Comparison of ENCODE assay signal across 8 cellular contexts in the genomic region with DNA sequence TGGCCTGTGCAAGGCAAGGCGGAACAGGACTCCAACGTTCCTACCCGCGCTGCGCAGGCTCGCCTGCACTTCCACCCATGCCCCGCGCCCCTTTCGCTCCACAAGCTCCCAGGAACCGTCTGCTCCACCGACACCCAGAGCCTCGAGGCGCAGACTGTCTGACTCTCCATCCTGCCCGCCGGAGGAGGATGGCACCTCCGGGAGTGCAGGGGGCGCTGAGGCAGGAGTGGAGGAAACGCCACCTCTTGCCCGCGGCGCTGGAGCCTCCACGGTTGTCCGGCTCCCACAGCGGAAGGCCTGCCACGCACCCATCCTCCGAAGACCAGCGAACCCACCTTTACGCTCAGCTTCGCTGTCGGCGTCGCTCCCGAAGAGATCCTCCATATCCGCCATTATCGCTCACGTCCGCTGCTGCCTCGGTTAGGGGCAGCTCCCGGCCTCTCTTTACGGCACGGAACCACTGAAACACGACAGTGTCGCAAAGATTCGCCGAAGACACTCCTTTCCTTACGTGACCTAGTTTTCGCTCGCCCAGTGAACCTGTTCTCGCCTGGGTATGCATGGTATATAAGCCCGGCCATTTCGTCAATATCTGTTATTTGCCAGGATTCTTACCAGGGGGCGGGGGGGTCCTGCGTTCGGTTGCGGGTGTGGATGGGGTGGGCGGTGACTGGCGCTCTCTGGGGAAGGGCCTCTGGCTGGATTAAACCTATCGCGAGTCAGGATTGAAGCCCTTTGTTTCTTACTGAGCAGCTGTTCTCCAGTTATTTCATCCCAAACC. TPM values are rescaled to one million over a fixed set of nuclear protein-coding genes. Genes with fewer than 3 reads are reported as not detected.
DNase-seq lines count a peak whose midpoint lies in the region; TF ChIP-seq lines count a peak whose summit lies in the region.

TSS of gene LEO1 (minus strand) at position 426 of the 781 bp plus-strand sequence. CDS start at position 393, 33 bp downstream.

- H3K4me1 Mint-ChIP-seq in activated naive CD4-positive, alpha-beta T cell treated with anti-CD3 and anti-CD28 coated beads for 36 hours (ENCODE audit: low read depth), result peaks cover 24% of the 10 kb centered on the region

- H3K4me3 ChIP-seq in GM06990 (replicated peaks; ENCODE audit: low read depth, low read length), result peak within 1 kb of the TSS; percentile 71
- peak within 1 kb of the TSS; percentile 99 for H3K4me3 ChIP-seq in HFF-Myc (replicated peaks; ENCODE audit: low read depth, low read length)

- TF ChIP-seq CTCF in GM06990 (IDR thresholded peaks at IDR 0.05; ENCODE audit: insufficient read depth, low read length, poor library complexity, severe bottlenecking), result peak; percentile 43
- peak; percentile 28 for TF ChIP-seq CTCF in HFF-Myc (IDR thresholded peaks at IDR 0.05; ENCODE audit: low read depth, low read length, missing control alignments)

- peak within 1 kb of the TSS; percentile 90 for H3K4me3 Mint-ChIP-seq in activated naive CD4-positive, alpha-beta T cell treated with anti-CD3 and anti-CD28 coated beads for 36 hours

- H3K36me3 Mint-ChIP-seq in activated naive CD4-positive, alpha-beta T cell treated with anti-CD3 and anti-CD28 coated beads for 36 hours (ENCODE audit: low read depth), result peaks cover 18% of the 10 kb centered on the region

- DNase-seq in GM06990 (ENCODE audit: extremely low read depth, insufficient read length) (peak; percentile 88), HFF-Myc (ENCODE audit: extremely low read depth, low read depth) (peak; percentile 94), MV-4-11 (lab: John Stamatoyannopoulos, UW) (peak; percentile 94), SK-MEL-5 (ENCODE audit: low read depth, low spot score) (peak; percentile 95), globus pallidus (ENCODE audit: low spot score) (peak; percentile 93), occipital lobe (lab: John Stamatoyannopoulos, UW) (peak; percentile 84)
- peak; percentile 95 for DNase-seq in activated naive CD4-positive, alpha-beta T cell treated with anti-CD3 and anti-CD28 coated beads for 36 hours

- peak within 1 kb of the TSS; percentile 80 for H3K27ac ChIP-seq in temporal lobe (ENCODE audit: low read depth, low read length)

- no peaks in the 10 kb centered on the region for H3K27me3 ChIP-seq in GM06990 (replicated peaks; ENCODE audit: control insufficient read depth, insufficient read depth, low read length)

- peaks cover 8% of the 10 kb centered on the region for H3K9me3 Mint-ChIP-seq in activated naive CD4-positive, alpha-beta T cell treated with anti-CD3 and anti-CD28 coated beads for 36 hours

- in situ Hi-C loops in SK-MEL-5 (cut with HindIII; ENCODE audit: low pct_unique_long_range_greater_than_20kb, low sequenced_read_pairs), result no loop called here

- peaks cover 2% of the 10 kb centered on the region for H3K27me3 Mint-ChIP-seq in activated naive CD4-positive, alpha-beta T cell treated with anti-CD3 and anti-CD28 coated beads for 36 hours (ENCODE audit: low read depth)

- intact Hi-C loops in activated naive CD4-positive, alpha-beta T cell treated with anti-CD3 and anti-CD28 coated beads for 36 hours (cut with micrococcal nuclease), result loop anchor here (1.0 to 2.0 kb wide), 4 partner anchors 35 to 207 kb away; partner anchors contain the start of genes MAPK6 and TMOD3

- H3K27ac Mint-ChIP-seq in activated naive CD4-positive, alpha-beta T cell treated with anti-CD3 and anti-CD28 coated beads for 36 hours, result peak within 1 kb of the TSS; percentile 96

- CTCF ChIA-PET in activated naive CD4-positive, alpha-beta T cell treated with anti-CD3 and anti-CD28 coated beads for 36 hours (lab: Charles Lee), result interaction anchor here (0.5 to 2.3 kb wide), 9 partner anchors 9 to 256 kb away, joined by 3 to 11 read pairs (median 3); no protein-coding TSS in a partner anchor

- H3K36me3 ChIP-seq in GM06990 (ENCODE audit: control insufficient read depth, insufficient read depth, low read length), result no peaks in the 10 kb centered on the region

RNA-seq across cellular contexts. Expression of gene LEO1, which starts in this region (rescaled TPM):
- total RNA-seq in SK-MEL-5 (2014; rRNA removed; shearing (Covaris generic)), result 29.0 and 29.6 TPM in 2 replicates
- 23.3 and 24.8 TPM in 2 replicates for polyA plus RNA-seq in SK-MEL-5 (2015; cell fraction: cytosol; rRNA removed)
- 11.3 and 17.7 TPM in 2 replicates for polyA plus RNA-seq in SK-MEL-5 (2015; cell fraction: nucleus; rRNA removed)
- total RNA-seq in activated naive CD4-positive, alpha-beta T cell treated with anti-CD3 and anti-CD28 coated beads for 36 hours, result 10 to 100 TPM; 21.0 to 23.8 TPM
- total RNA-seq in occipital lobe (42.1 TPM), temporal lobe (32.9 TPM)

Comparison
In these comparisons a context has a peak if more than half of its experiments do, and no peak if none do; other contexts are left out.
1. Peak in every context shown above with its lines: DNase-seq, H3K4me3 ChIP-seq and H3K27ac ChIP-seq.